ENCODE assay signal across 28 cellular contexts in genomic region chr1:173900992-173901391, GRCh38. TPM values are rescaled to one million over a fixed set of nuclear protein-coding genes. Genes with fewer than 3 reads are reported as not detected.
"Had no signal": no experiment of that assay in that cellular context is flagged by ENCODE, and none has a peak within 500 bp of the region (broad histone marks: within the 10 kb centered on the region; RNA-seq: fewer than 3 reads in every experiment).

No MANE protein-coding gene starts in this region.

- H3K4me3 ChIP-seq: colonic mucosa, esophagus muscularis mucosa, gastrocnemius medialis, heart right ventricle, left lung, lower lobe of right lung had no signal

- H3K27me3 Mint-ChIP-seq: dendritic cell treated with granulocyte-macrophage colony-stimulating factor and Interleukin-4, amounts not matched to agents 40 ng/mL and 50 ng/mL, for 4 days; memory B cell; naive thymus-derived CD4-positive, alpha-beta T cell had no signal

- H3K4me3 Mint-ChIP-seq: dendritic cell treated with granulocyte-macrophage colony-stimulating factor and Interleukin-4, amounts not matched to agents 40 ng/mL and 50 ng/mL, for 4 days; memory B cell; naive thymus-derived CD4-positive, alpha-beta T cell had no signal

- H3K4me1 ChIP-seq: colonic mucosa, esophagus muscularis mucosa, foreskin keratinocyte, lower lobe of right lung had no signal

- H3K36me3 ChIP-seq: colonic mucosa, esophagus muscularis mucosa, gastrocnemius medialis, left lung, lower lobe of right lung had no signal

- DNase-seq: colonic mucosa; cortex of kidney; effector memory CD4-positive, alpha-beta T cell; foreskin keratinocyte; gastrocnemius medialis; glutamatergic neuron; head of caudate nucleus; heart right ventricle; hippocampal formation; left cardiac atrium; left lung; left ventricle myocardium superior; lower lobe of right lung; mesendoderm; midbrain; naive thymus-derived CD4-positive, alpha-beta T cell had no signal

- ATAC-seq: foreskin keratinocyte; gastrocnemius medialis; heart right ventricle; left cardiac atrium; left lung; left ventricle myocardium superior; lower lobe of right lung; naive thymus-derived CD4-positive, alpha-beta T cell had no signal

- H3K9me3 Mint-ChIP-seq: dendritic cell treated with granulocyte-macrophage colony-stimulating factor and Interleukin-4, amounts not matched to agents 40 ng/mL and 50 ng/mL, for 4 days; memory B cell had no signal

- H3K27ac ChIP-seq: colonic mucosa, esophagus muscularis mucosa, foreskin keratinocyte, gastrocnemius medialis, heart right ventricle, left lung, lower lobe of right lung had no signal

- H3K27me3 ChIP-seq: colonic mucosa, esophagus muscularis mucosa, foreskin keratinocyte, gastrocnemius medialis, heart right ventricle, left lung had no signal

- FAIRE-seq: endothelial cell of umbilical vein, islet of Langerhans, keratinocyte had no signal

- H3K27ac Mint-ChIP-seq: dendritic cell treated with granulocyte-macrophage colony-stimulating factor and Interleukin-4, amounts not matched to agents 40 ng/mL and 50 ng/mL, for 4 days; memory B cell had no signal

- H3K9me3 ChIP-seq: colonic mucosa, esophagus muscularis mucosa, gastrocnemius medialis, heart right ventricle, left lung, lower lobe of right lung had no signal

RNA-seq across cellular contexts. Expression of gene SERPINC1, which starts 16.1 kb away (rescaled TPM):
- total RNA-seq: dermis microvascular lymphatic vessel endothelial cell, epithelial cell of proximal tubule, esophagus muscularis mucosa, fibroblast of lung, fibroblast of villous mesenchyme, foreskin keratinocyte, lower leg skin, lung microvascular endothelial cell had no signal
- polyA plus RNA-seq: fibroblast of lung had no signal
